In the genomic region with DNA sequence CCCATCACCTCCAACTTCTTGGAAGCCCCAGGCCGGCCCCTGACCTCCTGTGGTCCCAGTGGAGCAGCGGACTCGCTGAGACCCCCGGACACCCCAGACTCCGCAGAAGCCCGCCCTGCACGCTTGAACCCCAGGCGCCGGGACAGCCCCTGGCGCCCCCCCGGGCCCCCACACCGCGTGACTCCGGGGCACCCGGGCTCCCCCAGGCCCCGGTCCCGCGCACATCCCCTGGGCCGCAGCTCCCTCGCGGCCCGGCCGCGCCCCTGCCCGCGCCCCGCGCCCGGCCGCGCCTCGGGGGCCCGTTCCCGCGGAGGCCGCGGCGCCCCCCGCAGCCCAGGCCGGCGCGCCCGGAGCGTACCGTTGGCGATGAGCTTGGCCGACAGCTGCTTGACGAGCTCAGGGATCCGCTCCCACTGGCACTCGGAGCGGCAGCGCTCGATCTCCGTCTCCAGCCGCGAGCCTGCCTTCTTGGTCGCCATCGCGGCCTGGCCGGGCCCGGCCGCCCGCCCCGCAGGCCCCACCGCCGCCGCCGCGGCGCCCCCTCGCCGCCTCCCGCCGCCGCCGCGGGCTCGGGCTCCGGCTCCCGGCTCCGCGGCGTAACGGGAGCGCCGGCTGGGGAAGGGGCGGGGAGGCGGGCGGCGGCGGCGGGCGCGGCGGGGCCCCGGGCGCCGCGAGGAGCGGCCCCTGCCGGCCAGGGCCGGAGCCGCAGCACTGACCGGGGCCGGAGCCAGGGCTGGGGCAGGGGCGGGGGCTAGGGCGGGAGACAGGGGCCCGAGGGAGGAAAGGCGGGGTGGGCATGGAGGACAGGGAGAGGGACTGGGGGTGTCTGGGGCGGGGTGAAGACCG, we compare ENCODE assay signal across 8 cellular contexts. TPM values are rescaled to one million over a fixed set of nuclear protein-coding genes. Genes with fewer than 3 reads are reported as not detected.
A peak's percentile ranks its signal among the peaks of the same experiment; 100 is the strongest.
DNase-seq lines count a peak whose midpoint lies in the region; ATAC-seq and TF ChIP-seq lines count a peak whose summit lies in the region.

A gene with protein sequence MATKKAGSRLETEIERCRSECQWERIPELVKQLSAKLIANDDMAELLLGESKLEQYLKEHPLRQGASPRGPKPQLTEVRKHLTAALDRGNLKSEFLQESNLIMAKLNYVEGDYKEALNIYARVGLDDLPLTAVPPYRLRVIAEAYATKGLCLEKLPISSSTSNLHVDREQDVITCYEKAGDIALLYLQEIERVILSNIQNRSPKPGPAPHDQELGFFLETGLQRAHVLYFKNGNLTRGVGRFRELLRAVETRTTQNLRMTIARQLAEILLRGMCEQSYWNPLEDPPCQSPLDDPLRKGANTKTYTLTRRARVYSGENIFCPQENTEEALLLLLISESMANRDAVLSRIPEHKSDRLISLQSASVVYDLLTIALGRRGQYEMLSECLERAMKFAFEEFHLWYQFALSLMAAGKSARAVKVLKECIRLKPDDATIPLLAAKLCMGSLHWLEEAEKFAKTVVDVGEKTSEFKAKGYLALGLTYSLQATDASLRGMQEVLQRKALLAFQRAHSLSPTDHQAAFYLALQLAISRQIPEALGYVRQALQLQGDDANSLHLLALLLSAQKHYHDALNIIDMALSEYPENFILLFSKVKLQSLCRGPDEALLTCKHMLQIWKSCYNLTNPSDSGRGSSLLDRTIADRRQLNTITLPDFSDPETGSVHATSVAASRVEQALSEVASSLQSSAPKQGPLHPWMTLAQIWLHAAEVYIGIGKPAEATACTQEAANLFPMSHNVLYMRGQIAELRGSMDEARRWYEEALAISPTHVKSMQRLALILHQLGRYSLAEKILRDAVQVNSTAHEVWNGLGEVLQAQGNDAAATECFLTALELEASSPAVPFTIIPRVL (minus strand): TSS at position 614 of the 846 bp plus-strand sequence. CDS start 135 bp downstream, at position 479.

- DNase-seq in Caki2 (ENCODE audit: low read depth) (no peak), fibroblast of lung (ENCODE audit: low read depth in 2 of 2) (peak; percentile 20 to 36), uterus (peak in 1 of 2 donors; percentile 44), NCI-H226 (no peak)
- peak; percentile 29 for DNase-seq in activated CD8-positive, alpha-beta memory T cell treated with anti-CD3 and anti-CD28 coated beads, Interleukin-2, amount 50 U/mL, for 4 hours
- DNase-seq in naive thymus-derived CD4-positive, alpha-beta T cell, result peak in 3 of 9 donors; percentile 25 to 59 (median 34)

- H3K27me3 Mint-ChIP-seq in naive thymus-derived CD4-positive, alpha-beta T cell, result peaks cover 5 to 43% (median 6%) of the 10 kb centered on the region in 5 donors

- no peaks in the 10 kb centered on the region for H3K36me3 Mint-ChIP-seq in naive thymus-derived CD4-positive, alpha-beta T cell

- peak within 1 kb of the TSS in 4 of 9 donors; percentile 2 to 33 (median 18) for H3K27ac Mint-ChIP-seq in naive thymus-derived CD4-positive, alpha-beta T cell

- peak within 1 kb of the TSS; percentile 96 for H3K4me2 ChIP-seq in fibroblast of lung (ENCODE audit: extremely low read depth, insufficient read depth, low read length)

- POLR2A ChIA-PET in naive thymus-derived CD4-positive, alpha-beta T cell (lab: Charles Lee), result interaction anchor here (0.6 kb wide), 1 partner anchor 28 kb away, joined by 3 read pairs; no protein-coding TSS in a partner anchor

- peak; percentile 75 for ATAC-seq in GM19463 (IDR thresholded peaks at IDR 0.05; ENCODE audit: unreplicated experiment)
- ATAC-seq in naive thymus-derived CD4-positive, alpha-beta T cell, result peak; percentile 80

- H3K4me3 ChIP-seq in fibroblast of lung (replicated peaks in 1 of 4; ENCODE audit: control extremely low read depth in 1 of 4, insufficient read depth in 1 of 4, low read depth in 3 of 4, low read length in 4 of 4) (peak within 1 kb of the TSS; percentile 55 to 91 (median 78)), uterus (peak within 1 kb of the TSS; percentile 45 to 81)
- no peak within 1 kb of the TSS for H3K4me3 ChIP-seq in naive thymus-derived CD4-positive, alpha-beta T cell (ENCODE audit: low read length)

- H3K27me3 ChIP-seq in fibroblast of lung (ENCODE audit: control insufficient read depth, insufficient read depth, low read length) (no peaks in the 10 kb centered on the region), uterus (no peaks in the 10 kb centered on the region)
- peaks cover 0 to 4% of the 10 kb centered on the region in 2 donors for H3K27me3 ChIP-seq in naive thymus-derived CD4-positive, alpha-beta T cell (ENCODE audit: control insufficient read depth in 2 of 2, insufficient read depth in 2 of 2, low read length in 2 of 2)

- H2AFZ ChIP-seq in fibroblast of lung (ENCODE audit: low read length), result peak within 1 kb of the TSS; percentile 62

- peak within 1 kb of the TSS; percentile 66 for H3K9ac ChIP-seq in fibroblast of lung (ENCODE audit: insufficient read depth, low read length)

- H3K4me3 Mint-ChIP-seq in naive thymus-derived CD4-positive, alpha-beta T cell, result peak within 1 kb of the TSS; percentile 67 to 88 (median 75)

- peaks cover 6% of the 10 kb centered on the region for H3K79me2 ChIP-seq in fibroblast of lung (ENCODE audit: control insufficient read depth, insufficient read depth, low read length)

- H3K27ac ChIP-seq in fibroblast of lung (ENCODE audit: insufficient read depth, low read length), result no peak within 1 kb of the TSS
- H3K27ac ChIP-seq in naive thymus-derived CD4-positive, alpha-beta T cell (ENCODE audit: low read depth, low read length), result no peak within 1 kb of the TSS
- peak within 1 kb of the TSS; percentile 52 to 81 for H3K27ac ChIP-seq in uterus

- H3K4me1 Mint-ChIP-seq in naive thymus-derived CD4-positive, alpha-beta T cell, result peaks cover 4 to 13% (median 10%) of the 10 kb centered on the region in 7 donors

- H4K20me1 ChIP-seq in fibroblast of lung (ENCODE audit: control insufficient read depth, extremely low read depth, insufficient read depth, low read length), result no peaks in the 10 kb centered on the region

- no peaks in the 10 kb centered on the region for H3K9me3 Mint-ChIP-seq in naive thymus-derived CD4-positive, alpha-beta T cell

- H3K9me3 ChIP-seq in fibroblast of lung (ENCODE audit: control insufficient read depth, insufficient read depth, low read depth, low read length) (no peaks in the 10 kb centered on the region), uterus (no peaks in the 10 kb centered on the region)
- H3K9me3 ChIP-seq in naive thymus-derived CD4-positive, alpha-beta T cell (ENCODE audit: control insufficient read depth in 2 of 3, low read length in 3 of 3), result no peaks in the 10 kb centered on the region

- TF ChIP-seq CTCF in LNCAP (IDR thresholded peaks at IDR 0.05), result peak; percentile 55
- TF ChIP-seq CTCF in fibroblast of lung (conservative IDR thresholded peaks at IDR 0.05 in 1 of 2, IDR thresholded peaks at IDR 0.05 in 1 of 2; ENCODE audit: low read depth in 1 of 2, low read length in 2 of 2), result peak in 1 of 2 donors; percentile 14
- TF ChIP-seq CTCF in uterus (IDR thresholded peaks at IDR 0.05), result peak in 3 of 4 experiments; percentile 38 to 61 (median 53)

- intact Hi-C loops in naive thymus-derived CD4-positive, alpha-beta T cell (cut with micrococcal nuclease), result loop anchor here in 1 of 2 donors (1.0 to 2.0 kb wide), 2 partner anchors 12 to 57 kb away; no protein-coding TSS in a partner anchor
- intact Hi-C loops in uterus (cut with DNase I; ENCODE audit: low total_unique reads), result no loop called here

- in situ Hi-C loops in Caki2 (cut with HindIII; ENCODE audit: low pct_unique_long_range_greater_than_20kb, low sequenced_read_pairs), result no loop called here

- H3K36me3 ChIP-seq in fibroblast of lung (ENCODE audit: control insufficient read depth, insufficient read depth, low read length), result no peaks in the 10 kb centered on the region
- H3K36me3 ChIP-seq in naive thymus-derived CD4-positive, alpha-beta T cell (ENCODE audit: control insufficient read depth in 2 of 3, insufficient read depth in 3 of 3, low read length in 3 of 3), result no peaks in the 10 kb centered on the region
- no peaks in the 10 kb centered on the region for H3K36me3 ChIP-seq in uterus

- TF ChIP-seq POLR2A in uterus (IDR thresholded peaks at IDR 0.05), result peak in 1 of 2 donors; percentile 11

- CTCF ChIA-PET in naive thymus-derived CD4-positive, alpha-beta T cell (lab: Charles Lee), result interaction anchor here (0.5 kb wide), 1 partner anchor 370 kb away, joined by 3 read pairs; no protein-coding TSS in a partner anchor

- H3K4me1 ChIP-seq in fibroblast of lung (ENCODE audit: control insufficient read depth, extremely low read depth, insufficient read depth, low read length) (peaks cover 4% of the 10 kb centered on the region), uterus (no peaks in the 10 kb centered on the region)
- H3K4me1 ChIP-seq in naive thymus-derived CD4-positive, alpha-beta T cell (ENCODE audit: control insufficient read depth in 2 of 2, insufficient read depth in 2 of 2, low read length in 2 of 2), result peaks cover 4 to 5% of the 10 kb centered on the region in 2 donors

RNA-seq across cellular contexts. Expression of the gene that starts here (rescaled TPM):
- 14.6 and 16.2 TPM in 2 replicates for total RNA-seq in Caki2 (2014; rRNA removed; shearing (Covaris generic); ENCODE audit: low replicate concordance)
- 10.8 and 18.8 TPM in 2 replicates for total RNA-seq in fibroblast of lung
- polyA plus RNA-seq in fibroblast of lung, result 37.5 and 38.1 TPM in 2 replicates
- polyA plus RNA-seq in fibroblast of lung (2012), result 27.5 and 28.0 TPM in 2 replicates
- 48.4 and 128 TPM in 2 replicates for polyA minus RNA-seq in fibroblast of lung (ENCODE audit: low replicate concordance)
- 1 to 10 TPM in 3 of 5 experiments, under 1 TPM in 1, not detected in 1; 0.65 to 9.5 (median 5.0) TPM for total RNA-seq in naive thymus-derived CD4-positive, alpha-beta T cell
- polyA plus RNA-seq in naive thymus-derived CD4-positive, alpha-beta T cell, result under 1 TPM in 1 of 2 donors, not detected in 1; 0.08 TPM
- 10 to 100 TPM; 15.3 to 73.9 (median 28.0) TPM for total RNA-seq in uterus

Comparison
In these comparisons a context has a peak if more than half of its experiments do, and no peak if none do; other contexts are left out.
1. RNA of the gene that starts here (polyA plus RNA-seq): 27.5 to 38.1 TPM in fibroblast of lung; 0.08 TPM in naive thymus-derived CD4-positive, alpha-beta T cell; every median in the first group is over 10 times any median in the second.
2. DNase-seq: peak in activated CD8-positive, alpha-beta memory T cell treated with anti-CD3 and anti-CD28 coated beads, Interleukin-2, amount 50 U/mL, for 4 hours (single experiment) and fibroblast of lung (2 of 2); none in Caki2 (single experiment) and NCI-H226 (single experiment).
3. H3K27ac ChIP-seq: peak in uterus (2 of 2); none in fibroblast of lung (single experiment) and naive thymus-derived CD4-positive, alpha-beta T cell (single experiment).